Comparison of ENCODE assay signal across 2 cellular contexts in genomic region chr3:129131465-129132088, GRCh38.
TF ChIP-seq lines count a peak whose summit lies in the region.

No MANE protein-coding gene starts in this region.

TF ChIP-seq in HepG2, 621 proteins besides CTCF, POLR2A, EP300 and RAD21:
- TF ChIP-seq NR2F1 (CRISPR knock-in tag; IDR thresholded peaks at IDR 0.05) (peak in 1 of 2 experiments; percentile 75; a peak in 2 of 4 replicates), NR1H2 (CRISPR knock-in tag; IDR thresholded peaks at IDR 0.05; ENCODE audit: borderline replicate concordance, low read depth) (no peak), RARA (CRISPR knock-in tag; IDR thresholded peaks at IDR 0.05) (peak; percentile 51; the same call in 1 of the 2 replicates)
TF ChIP-seq in HepG2: peak in this region for 2.

TF ChIP-seq in SK-N-SH treated with all-trans-retinoic acid at 6 μM for 48 hours, 23 proteins besides CTCF, POLR2A, EP300 and RAD21:
- TF ChIP-seq ZNF565 (CRISPR knock-in tag; conservative IDR thresholded peaks at IDR 0.05; ENCODE audit: low read depth) (no peak), PPARA (CRISPR knock-in tag; IDR thresholded peaks at IDR 0.05; ENCODE audit: borderline replicate concordance) (no peak), ESRRG (CRISPR knock-in tag; IDR thresholded peaks at IDR 0.05) (no peak)
